Comparison of ENCODE assay signal across 8 cellular contexts in the genomic region with DNA sequence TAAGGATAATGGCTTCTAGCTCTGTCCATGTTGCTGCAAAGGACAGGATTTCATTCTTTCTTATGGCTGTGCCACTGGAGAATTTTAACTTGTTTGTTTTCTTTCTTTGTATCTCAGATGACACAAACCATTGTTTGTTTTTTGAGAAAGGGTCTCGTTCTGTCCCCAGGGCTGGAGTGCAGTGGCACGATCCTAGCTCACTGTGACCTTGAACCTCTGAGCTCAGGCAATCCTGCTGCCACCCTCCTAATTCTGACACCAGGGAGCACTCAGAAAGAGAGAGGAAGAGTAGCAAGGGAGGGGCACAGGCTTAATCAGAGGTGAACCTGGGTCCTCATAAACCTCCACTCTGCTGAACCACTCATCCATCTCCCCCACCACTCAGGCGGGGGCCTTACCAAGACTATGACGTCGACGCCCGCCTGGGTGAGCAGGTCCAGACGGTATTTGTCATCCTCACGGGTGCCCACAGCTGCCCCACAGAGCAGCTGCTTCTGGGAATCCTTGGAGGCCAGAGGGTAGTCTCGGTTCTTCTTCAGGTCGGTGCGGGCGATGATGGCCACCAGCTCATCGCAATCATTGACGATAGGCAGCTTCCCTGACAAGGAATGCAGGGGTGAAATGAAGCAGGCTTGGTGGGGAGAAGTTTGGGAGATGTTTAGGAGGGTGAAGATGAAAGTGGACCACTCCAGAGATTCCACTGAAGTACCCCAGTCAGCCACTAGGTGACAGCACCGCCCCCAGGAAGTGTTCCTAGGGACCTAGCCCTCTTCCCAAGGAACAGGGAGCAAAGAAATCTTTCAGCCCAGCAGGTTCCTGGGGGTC. TPM values are rescaled to one million over a fixed set of nuclear protein-coding genes. Genes with fewer than 3 reads are reported as not detected.
A peak's percentile ranks its signal among the peaks of the same experiment; 100 is the strongest.
DNase-seq lines count a peak whose midpoint lies in the region; ATAC-seq and TF ChIP-seq lines count a peak whose summit lies in the region.

No MANE protein-coding gene starts in this region.

- H3K79me2 ChIP-seq in osteoblast (ENCODE audit: insufficient read depth, low read length): no peaks in the 10 kb centered on the region

- ATAC-seq in activated CD4-positive, CD25-positive, alpha-beta regulatory T cell treated with anti-CD3 and anti-CD28 coated beads, Interleukin-2, amount 50 U/mL, for 24 hours: no peak

- peaks cover 67% of the 10 kb centered on the region for H3K36me3 ChIP-seq in osteoblast (ENCODE audit: insufficient read depth, low read length)

- H4K20me1 ChIP-seq in osteoblast (ENCODE audit: insufficient read depth, low read length): peaks cover 8% of the 10 kb centered on the region

- peak; percentile 21 for DNase-seq in activated CD4-positive, CD25-positive, alpha-beta regulatory T cell treated with anti-CD3 and anti-CD28 coated beads, Interleukin-2, amount 50 U/mL, for 16 hours (ENCODE audit: low read depth, low spot score)
- DNase-seq in M059J (ENCODE audit: low read depth): peak; percentile 46
- peak; percentile 55 to 64 for DNase-seq in activated CD4-positive, alpha-beta T cell treated with anti-CD3 and anti-CD28 coated beads, Interleukin-2, amount 50 U/mL, for 48 hours
- peak; percentile 55 for DNase-seq in fibroblast of pulmonary artery (ENCODE audit: low read depth)
- peak; percentile 96 for DNase-seq in osteoblast (ENCODE audit: insufficient read length, low spot score, missing footprints)
- no peak for DNase-seq in HPDE6-E6E7 (ENCODE audit: extremely low spot score)
- DNase-seq in DMS153 treated with DMSO at 0.1 percent for 48 hours (lab: John Stamatoyannopoulos, UW; ENCODE audit: unreplicated experiment): no peak

- H3K4me3 ChIP-seq in fibroblast of pulmonary artery (replicated peaks; ENCODE audit: low read depth, low read length) (no peak overlapping the region), osteoblast (ENCODE audit: insufficient read depth, low read length) (no peak overlapping the region)

- no peak overlapping the region for H3K4me2 ChIP-seq in osteoblast (ENCODE audit: insufficient read depth, low read length)

- H3K4me1 ChIP-seq in osteoblast (ENCODE audit: insufficient read depth, low read length): no peaks in the 10 kb centered on the region

- no peak overlapping the region for H3K27ac ChIP-seq in osteoblast (ENCODE audit: low read depth, low read length)

- TF ChIP-seq CTCF in fibroblast of pulmonary artery (IDR thresholded peaks at IDR 0.05; ENCODE audit: low read length, missing control alignments): peak; percentile 96
- peak; percentile 90 for TF ChIP-seq CTCF in osteoblast (IDR thresholded peaks at IDR 0.05; ENCODE audit: extremely low read depth, low read depth, low read length)

- H3K27me3 ChIP-seq in osteoblast (ENCODE audit: insufficient read depth, low read length): no peaks in the 10 kb centered on the region

- H3K9me3 ChIP-seq in osteoblast (ENCODE audit: low read depth, low read length): no peaks in the 10 kb centered on the region

- no peak overlapping the region for H2AFZ ChIP-seq in osteoblast (ENCODE audit: low read length)

RNA-seq across cellular contexts. Expression of a gene that starts 11.6 kb away (rescaled TPM):
- total RNA-seq in M059J (2014; rRNA removed; shearing (Covaris generic)): 40.0 and 59.1 TPM in 2 replicates
- 31.5 and 35.8 TPM in 2 replicates for total RNA-seq in osteoblast

RNA-seq across cellular contexts. Expression of a gene that starts 36.7 kb away (rescaled TPM):
- not detected in 2 replicates for total RNA-seq in M059J (2014; rRNA removed; shearing (Covaris generic))
- not detected in 2 replicates for total RNA-seq in osteoblast

RNA-seq across cellular contexts. Expression of a gene that starts 54.5 kb away (rescaled TPM):
- 4.5 and 18.5 TPM in 2 replicates for total RNA-seq in M059J (2014; rRNA removed; shearing (Covaris generic))
- total RNA-seq in osteoblast: 12.1 and 16.6 TPM in 2 replicates

RNA-seq across cellular contexts. Expression of a gene that starts 57.5 kb away (rescaled TPM):
- 14.5 and 17.0 TPM in 2 replicates for total RNA-seq in M059J (2014; rRNA removed; shearing (Covaris generic))
- total RNA-seq in osteoblast: 10.9 and 13.8 TPM in 2 replicates

Comparison
In these comparisons a context has a peak if more than half of its experiments do, and no peak if none do; other contexts are left out.
1. DNase-seq: peak in activated CD4-positive, CD25-positive, alpha-beta regulatory T cell treated with anti-CD3 and anti-CD28 coated beads, Interleukin-2, amount 50 U/mL, for 16 hours (single experiment), M059J (single experiment), activated CD4-positive, alpha-beta T cell treated with anti-CD3 and anti-CD28 coated beads, Interleukin-2, amount 50 U/mL, for 48 hours (2 of 2), fibroblast of pulmonary artery (single experiment) and osteoblast (single experiment); none in HPDE6-E6E7 (single experiment) and DMS153 treated with DMSO at 0.1 percent for 48 hours (single experiment).